21 cellular contexts compared by ENCODE assay signal in genomic region chr3:41853495-41853894, GRCh38.
"Had no signal": no experiment of that assay in that cellular context is flagged by ENCODE, and none has a peak within 500 bp of the region (broad histone marks: within the 10 kb centered on the region; RNA-seq: fewer than 3 reads in every experiment).

No MANE protein-coding gene starts in this region.

- H2AFZ ChIP-seq: PC-9 had no signal

- DNase-seq: activated CD4-positive, alpha-beta T cell treated with anti-CD3 and anti-CD28 coated beads for 4 hours; activated CD4-positive, alpha-beta T cell treated with anti-CD3 and anti-CD28 coated beads, Interleukin-2, amount 50 U/mL, for 4 hours; activated CD8-positive, alpha-beta memory T cell treated with anti-CD3 and anti-CD28 coated beads, Interleukin-2, amount 10 ng/mL, durations not matched to agents 7 days and 5 days; activated gamma-delta T cell treated with Interleukin-2 at 50 U/mL for 16 hours; activated naive CD4-positive, alpha-beta T cell treated with anti-CD3 and anti-CD28 coated beads, Interleukin-2, amount 50 U/mL, for 16 hours; activated naive CD8-positive, alpha-beta T cell treated with anti-CD3 and anti-CD28 coated beads, Interleukin-2, amount 10 ng/mL, durations not matched to agents 7 days and 5 days; activated T-cell treated with anti-CD3 and anti-CD28 coated beads, Interleukin-2, amount 50 U/mL, for 4 hours; adrenal gland; KBM-7; NCI-H1048; NCI-H146; NCI-H187 treated with DMSO at 0.1 percent for 48 hours; NCI-H2081 treated with DMSO at 0.1 percent for 48 hours; NCI-H446; NCI-H524; PC-9; SHP77 treated with DMSO at 0.1 percent for 48 hours had no signal

- H3K4me1 ChIP-seq: adrenal gland, ascending aorta had no signal

- H3K4me3 ChIP-seq: adrenal gland, ascending aorta, cardiac muscle cell, PC-9 had no signal

- H3K27me3 ChIP-seq: adrenal gland, ascending aorta, cardiac muscle cell had no signal

- H3K9me3 ChIP-seq: adrenal gland, ascending aorta had no signal

- H3K27ac ChIP-seq: adrenal gland, ascending aorta, cardiac muscle cell, PC-9 had no signal

- ATAC-seq: activated CD4-positive, CD25-positive, alpha-beta regulatory T cell treated with anti-CD3 and anti-CD28 coated beads, Interleukin-2, amount 50 U/mL, for 24 hours; activated CD8-positive, alpha-beta memory T cell treated with anti-CD3 and anti-CD28 coated beads, Interleukin-2, amount 10 ng/mL, durations not matched to agents 7 days and 5 days; activated T-cell treated with anti-CD3 and anti-CD28 coated beads, Interleukin-2, amount 50 U/mL, for 4 hours; activated T-helper 17 cell treated with anti-CD3 and anti-CD28 coated beads, Interleukin-2, amount 50 U/mL, for 72 hours had no signal

- H3K36me3 ChIP-seq: adrenal gland, ascending aorta, cardiac muscle cell had no signal

- H3K4me2 ChIP-seq: PC-9 had no signal
